Comparison of ENCODE assay signal across 8 cellular contexts in the genomic region with DNA sequence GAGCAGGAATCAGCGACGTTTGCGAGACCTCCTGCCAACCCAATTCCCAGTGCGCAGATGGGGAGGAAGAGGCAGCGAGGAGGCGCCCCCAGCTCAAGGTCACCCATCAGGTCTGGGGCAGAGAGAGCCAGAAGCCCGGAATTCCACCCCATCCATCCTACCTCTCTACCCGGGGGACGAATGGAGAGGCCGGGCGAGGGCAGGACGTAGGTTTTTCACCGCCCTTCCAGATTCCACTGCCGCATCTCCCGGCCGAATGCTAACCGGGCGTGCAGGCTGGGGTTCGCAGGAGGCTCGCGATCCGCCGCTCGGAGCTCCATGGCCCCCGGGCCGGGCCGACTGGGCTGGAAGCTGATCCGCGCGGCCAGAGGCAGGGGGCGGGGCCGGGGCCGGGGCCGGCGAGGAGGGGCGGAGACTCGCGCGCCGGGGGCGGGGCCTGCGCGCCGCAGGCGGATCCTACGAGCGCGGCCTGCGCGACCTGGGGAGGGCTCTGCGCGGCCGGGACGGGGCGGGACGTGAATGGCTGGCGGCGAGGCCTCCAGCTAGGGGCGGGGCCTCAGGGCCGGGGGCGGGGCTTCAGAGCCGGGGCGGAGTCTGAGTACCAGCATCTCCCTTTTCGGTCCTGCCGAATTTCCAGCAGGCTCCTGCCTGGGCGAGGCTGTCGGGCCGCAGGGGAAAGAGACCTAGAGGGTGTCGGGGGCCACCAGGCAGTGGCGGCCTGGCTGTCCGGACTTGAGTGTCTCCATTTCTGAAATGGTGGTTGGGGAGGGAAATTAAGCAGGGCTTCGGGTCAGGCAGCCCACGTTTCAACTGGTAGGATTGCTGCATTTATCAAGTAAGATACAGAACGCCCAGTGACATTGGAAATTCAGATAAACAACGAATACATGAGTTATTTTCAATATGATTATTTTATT. TPM values are rescaled to one million over a fixed set of nuclear protein-coding genes. Genes with fewer than 3 reads are reported as not detected.
DNase-seq lines count a peak whose midpoint lies in the region; ATAC-seq and TF ChIP-seq lines count a peak whose summit lies in the region.

Gene ST6GALNAC4 (minus strand): TSS at position 377 of the 917 bp plus-strand sequence. CDS start 622 bp downstream, outside the sequence.

- in situ Hi-C loops in IMR-90 (cut with MboI; ENCODE audit: low sequenced_read_pairs): no loop called here
- in situ Hi-C loops in Panc1 (cut with HindIII; ENCODE audit: low pct_unique_long_range_greater_than_20kb, low sequenced_read_pairs): no loop called here

- H3K23ac ChIP-seq in IMR-90 (ENCODE audit: low read depth, low read length): peak within 1 kb of the TSS; percentile 91

- H2BK120ac ChIP-seq in IMR-90 (ENCODE audit: low read depth, low read length): peak within 1 kb of the TSS; percentile 57

- H3K27me3 ChIP-seq in IMR-90 (ENCODE audit: control insufficient read depth, insufficient read depth, low read length) (no peaks in the 10 kb centered on the region), Panc1 (ENCODE audit: control insufficient read depth, insufficient read depth, low read length) (no peaks in the 10 kb centered on the region), muscle layer of duodenum (ENCODE audit: low read depth, low read length) (no peaks in the 10 kb centered on the region)

- WGBS in IMR-90 (ENCODE audit: extremely low coverage in 2 of 2, insufficient read length in 1 of 2), 2 experiments: 1% methylated on average over 53 of the region's 75 CpGs; no CpG with 5 or more reads in 1 of the 2 experiments

- H2BK5ac ChIP-seq in IMR-90 (ENCODE audit: low read depth, low read length, poor library complexity, severe bottlenecking): peak within 1 kb of the TSS; percentile 3

- H4K91ac ChIP-seq in IMR-90 (ENCODE audit: insufficient read depth, low read depth, low read length): peak within 1 kb of the TSS; percentile 65

- TF ChIP-seq CTCF in IMR-90 (conservative IDR thresholded peaks at IDR 0.05; ENCODE audit: low read depth, low read length) (no peak), Panc1 (IDR thresholded peaks at IDR 0.05) (no peak)

- peak within 1 kb of the TSS; percentile 82 for H3K9ac ChIP-seq in IMR-90 (ENCODE audit: low read depth, low read length)

- CTCF ChIA-PET in IMR-90 (lab: Yijun Ruan, JAX) (interaction anchor here (1.1 kb wide), 1 partner anchor 183 kb away, joined by 3 read pairs; no protein-coding TSS in a partner anchor), Panc1 (lab: Charles Lee) (interaction anchor here (0.7 kb wide), 1 partner anchor 256 kb away, joined by 3 read pairs; no protein-coding TSS in a partner anchor)

- H3K56ac ChIP-seq in IMR-90 (ENCODE audit: extremely low read depth, insufficient read depth, low read length): 0 out of 2 replicates have a peak within 1 kb of the TSS, but pooled peaks have one; percentile 14

- H3K9me3 ChIP-seq in IMR-90 (ENCODE audit: control insufficient read depth, insufficient read depth, low read length) (no peaks in the 10 kb centered on the region), Panc1 (ENCODE audit: control insufficient read depth, insufficient read depth, low read depth, low read length) (no peaks in the 10 kb centered on the region), muscle layer of duodenum (ENCODE audit: control insufficient read depth in 1 of 2, low read length in 2 of 2) (no peaks in the 10 kb centered on the region)

- peak within 1 kb of the TSS; percentile 99 for H3K4me2 ChIP-seq in IMR-90 (ENCODE audit: low read depth, low read length)

- H3K36me3 ChIP-seq in IMR-90 (ENCODE audit: control insufficient read depth, insufficient read depth, low read length) (peaks cover 12% of the 10 kb centered on the region), Panc1 (ENCODE audit: control insufficient read depth, insufficient read depth, low read length) (no peaks in the 10 kb centered on the region), muscle layer of duodenum (ENCODE audit: control insufficient read depth in 1 of 2, insufficient read depth in 2 of 2, low read length in 2 of 2) (peaks cover 2 to 11% of the 10 kb centered on the region in 2 donors)

- BruUV-seq in IMR-90 (replicated peaks; lab: Mats Ljungman, UMichigan) (no TSS peak), Panc1 (replicated peaks; lab: Mats Ljungman, UMichigan) (no TSS peak)

- peaks cover 4 to 34% of the 10 kb centered on the region in 2 experiments for H3K79me1 ChIP-seq in IMR-90 (ENCODE audit: low read depth in 1 of 2, low read length in 2 of 2)

- ATAC-seq in GM21526 (IDR thresholded peaks at IDR 0.05; ENCODE audit: low FRiP score, unreplicated experiment) (peak; percentile 54), IMR-90 (ENCODE audit: low read depth) (peak; percentile 95), Panc1 (peak; percentile 85), esophagus mucosa (peak; percentile 79)

- H3K9me1 ChIP-seq in IMR-90 (ENCODE audit: insufficient read depth, low read length): peaks cover 14% of the 10 kb centered on the region

- dilution Hi-C loops in IMR-90 (cut with HindIII; ENCODE audit: low sequenced_read_pairs, unreplicated experiment): no loop called here

- TF ChIP-seq RAD21 in IMR-90 (IDR thresholded peaks at IDR 0.05; ENCODE audit: low read length): no peak

- TF ChIP-seq POLR2A in IMR-90 (IDR thresholded peaks at IDR 0.05; ENCODE audit: low read depth, low read length): peak; percentile 41; the same call in 1 of the 2 replicates

- peak within 1 kb of the TSS; percentile 14; the same call in 1 of the 2 replicates for H3K18ac ChIP-seq in IMR-90 (ENCODE audit: low read depth, low read length)

- peak within 1 kb of the TSS; percentile 76 for H3K4ac ChIP-seq in IMR-90 (ENCODE audit: low read depth, low read length)

- DNase-seq in D341Med (ENCODE audit: low spot score): peak; percentile 99
- peak; percentile 88 for DNase-seq in IMR-90
- no peak for DNase-seq in Panc1 (ENCODE audit: low read depth, low spot score)
- DNase-seq in activated T-cell treated with anti-CD3 and anti-CD28 coated beads, Interleukin-2, amount 50 U/mL, for 48 hours: peak; percentile 97 to 98
- peak; percentile 95 for DNase-seq in stimulated activated CD8-positive, alpha-beta memory T cell treated with anti-CD3 and anti-CD28 coated beads, Interleukin-7, amount 100 ng/mL, for 24 hours (ENCODE audit: low read depth)

- peak within 1 kb of the TSS; percentile 97 for H2AFZ ChIP-seq in IMR-90 (replicated peaks; ENCODE audit: low read length, poor library complexity)

- peak within 1 kb of the TSS; percentile 97 for H2AK9ac ChIP-seq in IMR-90 (replicated peaks; ENCODE audit: low read depth, low read length, poor library complexity)

- H4K20me1 ChIP-seq in IMR-90 (ENCODE audit: insufficient read depth, low read length): peaks cover 7% of the 10 kb centered on the region; the same call in 1 of the 2 replicates

- H4K5ac ChIP-seq in IMR-90 (ENCODE audit: low read depth, low read length): peak within 1 kb of the TSS; percentile 74; the same call in 1 of the 2 replicates

- intact Hi-C loops in IMR-90 (cut with micrococcal nuclease): loop anchor here (5.0 to 10.0 kb wide), 3 partner anchors 80 to 302 kb away; partner anchors contain the start of genes FPGS and STXBP1
- intact Hi-C loops in Panc1 (cut with micrococcal nuclease; ENCODE audit: unreplicated experiment): no loop called here

- H3K4me3 ChIP-seq in IMR-90 (ENCODE audit: insufficient read depth, low read depth, low read length): peak within 1 kb of the TSS; percentile 66
- peak within 1 kb of the TSS; percentile 59 to 80 for H3K4me3 ChIP-seq in Panc1 (ENCODE audit: low read depth in 2 of 2, low read length in 2 of 2)
- H3K4me3 ChIP-seq in muscle layer of duodenum (ENCODE audit: low read depth in 1 of 2, low read length in 2 of 2): peak within 1 kb of the TSS; percentile 68 to 81

- H2BK15ac ChIP-seq in IMR-90 (ENCODE audit: low read depth, low read length): peak within 1 kb of the TSS; percentile 78; the same call in 1 of the 3 replicates

- peak within 1 kb of the TSS; percentile 90 for H3K14ac ChIP-seq in IMR-90 (replicated peaks; ENCODE audit: low read depth, low read length)

- peak within 1 kb of the TSS; percentile 72 for H2AK5ac ChIP-seq in IMR-90 (ENCODE audit: low read depth, low read length)

- H2BK20ac ChIP-seq in IMR-90 (ENCODE audit: low read depth, low read length): peak within 1 kb of the TSS; percentile 57; the same call in 1 of the 2 replicates

- peaks cover 27% of the 10 kb centered on the region for H3K4me1 ChIP-seq in IMR-90 (ENCODE audit: control insufficient read depth, insufficient read depth, low read length)
- H3K4me1 ChIP-seq in Panc1 (ENCODE audit: control insufficient read depth, insufficient read depth, low read length): peaks cover 36% of the 10 kb centered on the region
- H3K4me1 ChIP-seq in muscle layer of duodenum (ENCODE audit: control insufficient read depth in 1 of 2, insufficient read depth in 2 of 2, low read length in 2 of 2): peaks cover 19 to 32% of the 10 kb centered on the region in 2 donors

- H3K27ac ChIP-seq in IMR-90 (ENCODE audit: insufficient read depth, low read length) (peak within 1 kb of the TSS; percentile 68), Panc1 (ENCODE audit: low read length) (peak within 1 kb of the TSS; percentile 81), muscle layer of duodenum (ENCODE audit: low read length) (peak within 1 kb of the TSS; percentile 69)

- POLR2A ChIA-PET in IMR-90 (lab: Charles Lee; ENCODE audit: unreplicated experiment): interaction anchor here (0.5 to 0.6 kb wide), 2 partner anchors 9 to 128 kb away, joined by 3 to 4 read pairs; no protein-coding TSS in a partner anchor
- POLR2A ChIA-PET in Panc1 (lab: Charles Lee): interaction anchor here (0.5 to 0.6 kb wide), 3 partner anchors 10 to 108 kb away, joined by 3 to 5 read pairs (median 4); no protein-coding TSS in a partner anchor

- H4K8ac ChIP-seq in IMR-90 (ENCODE audit: low read depth in 2 of 2, low read length in 2 of 2): peak within 1 kb of the TSS; percentile 18 to 84; a peak in 3 of 4 replicates

TF ChIP-seq in IMR-90, 13 proteins besides CTCF, POLR2A, EP300 and RAD21:
- TF ChIP-seq NFE2L2 (IDR thresholded peaks at IDR 0.05; ENCODE audit: low read depth, low read length) (no peak), MAZ (IDR thresholded peaks at IDR 0.05; ENCODE audit: borderline replicate concordance, low read depth, low read length) (peak; percentile 55; the same call in 1 of the 2 replicates)
TF ChIP-seq in IMR-90: peak in this region for 1.

RNA-seq across cellular contexts. Expression of gene ST6GALNAC4, which starts in this region (rescaled TPM):
- total RNA-seq in IMR-90 (2012; rRNA removed) (11.9 and 12.5 TPM in 2 replicates), Panc1 (2021; ENCODE audit: unreplicated experiment) (38.0 TPM), esophagus mucosa (11.4 TPM)
- polyA plus RNA-seq in IMR-90 (2012; rRNA removed): 32.9 and 42.2 TPM in 2 replicates
- 18.6 and 48.3 TPM in 2 replicates for polyA plus RNA-seq in IMR-90 (2012; cell fraction: cytosol; rRNA removed)
- polyA plus RNA-seq in IMR-90 (2012; cell fraction: nucleus; rRNA removed; ENCODE audit: low replicate concordance): 25.4 and 59.2 TPM in 2 replicates
- polyA plus RNA-seq in Panc1 (2012; ENCODE audit: insufficient read length): 69.5 TPM
